Comparison of ENCODE assay signal across 22 cellular contexts in genomic region chr1:63918395-63918945, GRCh38.
DNase-seq lines count a peak whose midpoint lies in the region; ATAC-seq and TF ChIP-seq lines count a peak whose summit lies in the region.
"Had no signal": no experiment of that assay in that cellular context is flagged by ENCODE, and none has a peak within 500 bp of the region (broad histone marks: within the 10 kb centered on the region; RNA-seq: fewer than 3 reads in every experiment).

No MANE protein-coding gene starts in this region.

- DNase-seq in MG63: peak; percentile 40
- DNase-seq in fibroblast of gingiva (ENCODE audit: low read depth): peak; percentile 32
- DNase-seq in osteocyte (ENCODE audit: extremely low spot score, unreplicated experiment): no peak
- no peak for DNase-seq in aorta
- no peak for DNase-seq in activated CD4-positive, alpha-beta memory T cell treated with anti-CD3 and anti-CD28 coated beads, Interleukin-2, amount 10 ng/mL, durations not matched to agents 7 days and 5 days
- no peak for DNase-seq in DMS79 (lab: John Stamatoyannopoulos, UW)
- DNase-seq: activated effector memory CD4-positive, alpha-beta T cell treated with Interleukin-2 at 50 U/mL for 16 hours; C1 segment of cervical spinal cord; effector CD4-positive, alpha-beta T cell; HFFc6; naive thymus-derived CD4-positive, alpha-beta T cell; NCI-H1048; NCI-H1694; NCI-H774; nucleus accumbens; T-cell; uterus had no signal

- H3K27me3 Mint-ChIP-seq in osteocyte (ENCODE audit: unreplicated experiment): no peaks in the 10 kb centered on the region
- H3K27me3 Mint-ChIP-seq in activated CD4-positive, alpha-beta memory T cell treated with anti-CD3 and anti-CD28 coated beads, Interleukin-2, amount 10 ng/mL, durations not matched to agents 7 days and 5 days: peaks cover 5% of the 10 kb centered on the region
- H3K27me3 Mint-ChIP-seq: activated naive CD8-positive, alpha-beta T cell had no signal

- H3K9me3 ChIP-seq in MG63 (no peaks in the 10 kb centered on the region), aorta (ENCODE audit: control insufficient read depth, low read length) (no peaks in the 10 kb centered on the region)
- H3K9me3 ChIP-seq: uterus had no signal

- POLR2A ChIA-PET in activated CD4-positive, alpha-beta memory T cell treated with anti-CD3 and anti-CD28 coated beads, Interleukin-2, amount 10 ng/mL, durations not matched to agents 7 days and 5 days (lab: Charles Lee): no interaction called here

- H3K27ac Mint-ChIP-seq in osteocyte (ENCODE audit: unreplicated experiment): peak overlapping the region; percentile 70
- H3K27ac Mint-ChIP-seq in activated CD4-positive, alpha-beta memory T cell treated with anti-CD3 and anti-CD28 coated beads, Interleukin-2, amount 10 ng/mL, durations not matched to agents 7 days and 5 days: no peak overlapping the region
- H3K27ac Mint-ChIP-seq: activated naive CD8-positive, alpha-beta T cell; HFFc6; naive thymus-derived CD4-positive, alpha-beta T cell; stimulated activated memory B cell treated with anti-CD40 and anti-IgM and Interleukin-4, amounts not matched to agents 10 μg/mL and 1 μg/mL and 100 μg/mL, for 72 hours; T-cell had no signal

- H3K4me1 Mint-ChIP-seq in osteocyte (ENCODE audit: unreplicated experiment): peaks cover 80% of the 10 kb centered on the region
- no peaks in the 10 kb centered on the region for H3K4me1 Mint-ChIP-seq in activated CD4-positive, alpha-beta memory T cell treated with anti-CD3 and anti-CD28 coated beads, Interleukin-2, amount 10 ng/mL, durations not matched to agents 7 days and 5 days
- H3K4me1 Mint-ChIP-seq: stimulated activated memory B cell treated with anti-CD40 and anti-IgM and Interleukin-4, amounts not matched to agents 10 μg/mL and 1 μg/mL and 100 μg/mL, for 72 hours; T-cell had no signal

- no peak for ATAC-seq in aorta (ENCODE audit: low FRiP score)
- ATAC-seq in GM18502 (IDR thresholded peaks at IDR 0.05; ENCODE audit: poor library complexity, unreplicated experiment): no peak
- ATAC-seq: naive thymus-derived CD4-positive, alpha-beta T cell; stimulated activated memory B cell treated with anti-CD40 and anti-IgM and Interleukin-4, amounts not matched to agents 10 μg/mL and 1 μg/mL and 100 μg/mL, for 72 hours; T-cell had no signal

- CTCF ChIA-PET in activated CD4-positive, alpha-beta memory T cell treated with anti-CD3 and anti-CD28 coated beads, Interleukin-2, amount 10 ng/mL, durations not matched to agents 7 days and 5 days (lab: Charles Lee): interaction anchor here (1.1 kb wide), 1 partner anchor 268 kb away, joined by 3 read pairs; no protein-coding TSS in a partner anchor

- H3K36me3 ChIP-seq in MG63 (no peaks in the 10 kb centered on the region), aorta (ENCODE audit: control insufficient read depth in 1 of 2, insufficient read depth in 2 of 2, low read length in 1 of 2) (no peaks in the 10 kb centered on the region)
- H3K36me3 ChIP-seq: uterus, WERI-Rb-1 had no signal

- no peaks in the 10 kb centered on the region for H3K27me3 ChIP-seq in MG63
- H3K27me3 ChIP-seq in aorta (ENCODE audit: control insufficient read depth in 1 of 2, insufficient read depth in 2 of 2, low read length in 1 of 2): no peaks in the 10 kb centered on the region
- H3K27me3 ChIP-seq: uterus had no signal

- intact Hi-C loops in aorta (cut with DNase I): loop anchor here (5.0 to 10.0 kb wide), 6 partner anchors 36 to 224 kb away; no protein-coding TSS in a partner anchor

- H3K9me3 Mint-ChIP-seq in osteocyte (ENCODE audit: unreplicated experiment): no peaks in the 10 kb centered on the region
- no peaks in the 10 kb centered on the region for H3K9me3 Mint-ChIP-seq in activated CD4-positive, alpha-beta memory T cell treated with anti-CD3 and anti-CD28 coated beads, Interleukin-2, amount 10 ng/mL, durations not matched to agents 7 days and 5 days
- H3K9me3 Mint-ChIP-seq: HFFc6; naive thymus-derived CD4-positive, alpha-beta T cell; stimulated activated memory B cell treated with anti-CD40 and anti-IgM and Interleukin-4, amounts not matched to agents 10 μg/mL and 1 μg/mL and 100 μg/mL, for 72 hours; T-cell had no signal

- no peak overlapping the region for H3K4me3 Mint-ChIP-seq in osteocyte (ENCODE audit: unreplicated experiment)
- H3K4me3 Mint-ChIP-seq in activated CD4-positive, alpha-beta memory T cell treated with anti-CD3 and anti-CD28 coated beads, Interleukin-2, amount 10 ng/mL, durations not matched to agents 7 days and 5 days: no peak overlapping the region
- H3K4me3 Mint-ChIP-seq: activated naive CD8-positive, alpha-beta T cell; HFFc6; naive thymus-derived CD4-positive, alpha-beta T cell; stimulated activated memory B cell treated with anti-CD40 and anti-IgM and Interleukin-4, amounts not matched to agents 10 μg/mL and 1 μg/mL and 100 μg/mL, for 72 hours; T-cell had no signal

- peak overlapping the region; percentile 29 to 98 for H3K27ac ChIP-seq in aorta (ENCODE audit: low read depth in 1 of 2, low read length in 2 of 2)
- H3K27ac ChIP-seq: RWPE1, uterus, WERI-Rb-1 had no signal

- 5 to 10% methylated on average over 11 of the region's 11 CpGs for WGBS in aorta, 2 donors

- no peak for TF ChIP-seq CTCF in osteocyte (IDR thresholded peaks at IDR 0.05)

- peaks cover 6 to 11% of the 10 kb centered on the region in 2 donors for H3K4me1 ChIP-seq in aorta (ENCODE audit: control insufficient read depth in 1 of 2, insufficient read depth in 2 of 2, low read length in 2 of 2)

- H3K4me3 ChIP-seq in MG63: no peak overlapping the region
- peak overlapping the region in 1 of 2 donors; percentile 38 for H3K4me3 ChIP-seq in aorta (ENCODE audit: low read length in 2 of 2)
- H3K4me3 ChIP-seq: uterus had no signal

- H3K36me3 Mint-ChIP-seq in osteocyte (ENCODE audit: unreplicated experiment): no peaks in the 10 kb centered on the region
- no peaks in the 10 kb centered on the region for H3K36me3 Mint-ChIP-seq in activated CD4-positive, alpha-beta memory T cell treated with anti-CD3 and anti-CD28 coated beads, Interleukin-2, amount 10 ng/mL, durations not matched to agents 7 days and 5 days (ENCODE audit: low read depth)
- H3K36me3 Mint-ChIP-seq: activated naive CD8-positive, alpha-beta T cell; naive thymus-derived CD4-positive, alpha-beta T cell; stimulated activated memory B cell treated with anti-CD40 and anti-IgM and Interleukin-4, amounts not matched to agents 10 μg/mL and 1 μg/mL and 100 μg/mL, for 72 hours; T-cell had no signal

Comparison
In these comparisons a context has a peak if more than half of its experiments do, and no peak if none do; other contexts are left out.
1. DNase-seq: peak in MG63 (single experiment) and fibroblast of gingiva (single experiment); none in osteocyte (single experiment), aorta (0 of 2), activated CD4-positive, alpha-beta memory T cell treated with anti-CD3 and anti-CD28 coated beads, Interleukin-2, amount 10 ng/mL, durations not matched to agents 7 days and 5 days (single experiment) and DMS79 (single experiment).